8 cellular contexts compared by ENCODE assay signal in genomic region chr17:46192211-46192483, GRCh38. TPM values are rescaled to one million over a fixed set of nuclear protein-coding genes. Genes with fewer than 3 reads are reported as not detected.
A peak's percentile ranks its signal among the peaks of the same experiment; 100 is the strongest.
DNase-seq lines count a peak whose midpoint lies in the region; ATAC-seq and TF ChIP-seq lines count a peak whose summit lies in the region.

No MANE protein-coding gene starts in this region.

- H3K27ac ChIP-seq in angular gyrus (ENCODE audit: low read depth, low read length) (peak overlapping the region; percentile 99), liver (ENCODE audit: low read depth in 1 of 2, low read length in 2 of 2) (peak overlapping the region; percentile 94 to 97), tibial nerve (peak overlapping the region; percentile 100)

- no peak for DNase-seq in activated T-cell treated with anti-CD3 and anti-CD28 coated beads, Interleukin-2, amount 50 U/mL, for 24 hours
- DNase-seq in activated T-cell treated with anti-CD3 and anti-CD28 coated beads for 4 hours: no peak
- DNase-seq in tibial nerve (ENCODE audit: low spot score in 2 of 2): no peak
- DNase-seq in germinal center (ENCODE audit: low spot score): no peak
- no peak for DNase-seq in GM19240 (ENCODE audit: insufficient read length, low spot score)

- H3K36me3 ChIP-seq in liver (ENCODE audit: control insufficient read depth in 4 of 4, insufficient read depth in 3 of 4, low read depth in 1 of 4, low read length in 3 of 4): no peaks in the 10 kb centered on the region
- H3K36me3 ChIP-seq in tibial nerve: no peaks in the 10 kb centered on the region

- H3K4me1 Mint-ChIP-seq in activated T-cell treated with anti-CD3 and anti-CD28 coated beads, Interleukin-2, amount 50 U/mL, for 24 hours (ENCODE audit: low read depth): peaks cover 66% of the 10 kb centered on the region

- H3K9me3 ChIP-seq in liver (ENCODE audit: control insufficient read depth in 4 of 4, low read length in 3 of 4) (no peaks in the 10 kb centered on the region), tibial nerve (no peaks in the 10 kb centered on the region)

- H3K36me3 Mint-ChIP-seq in activated T-cell treated with anti-CD3 and anti-CD28 coated beads, Interleukin-2, amount 50 U/mL, for 24 hours (ENCODE audit: low read depth): peaks cover 26% of the 10 kb centered on the region

- no peaks in the 10 kb centered on the region for H3K27me3 ChIP-seq in liver (ENCODE audit: control insufficient read depth in 4 of 4, insufficient read depth in 4 of 4, low read length in 3 of 4)
- H3K27me3 ChIP-seq in tibial nerve: no peaks in the 10 kb centered on the region

- H3K4me3 Mint-ChIP-seq in activated T-cell treated with anti-CD3 and anti-CD28 coated beads, Interleukin-2, amount 50 U/mL, for 24 hours: peak overlapping the region; percentile 90

- peak overlapping the region; percentile 38 to 87 for H3K9ac ChIP-seq in liver (ENCODE audit: low read depth in 1 of 2, low read length in 2 of 2)

- H3K4me3 ChIP-seq in liver (ENCODE audit: low read depth in 1 of 3, low read length in 3 of 3) (peak overlapping the region; percentile 45 to 93 (median 74)), tibial nerve (peak overlapping the region; percentile 63 to 100 (median 98))

- TF ChIP-seq POLR2A in tibial nerve (IDR thresholded peaks at IDR 0.05): no peak

- WGBS in liver: under 1% methylated on average over 8 of the region's 8 CpGs
- 1 to 2% methylated on average over 8 of the region's 8 CpGs for WGBS in tibial nerve, 2 donors

- H3K27me3 Mint-ChIP-seq in activated T-cell treated with anti-CD3 and anti-CD28 coated beads, Interleukin-2, amount 50 U/mL, for 24 hours: no peaks in the 10 kb centered on the region

- ATAC-seq in HG03469 (IDR thresholded peaks at IDR 0.05; ENCODE audit: unreplicated experiment): no peak

- TF ChIP-seq RAD21 in liver (IDR thresholded peaks at IDR 0.05): no peak

- H3K4me1 ChIP-seq in liver (ENCODE audit: control insufficient read depth in 4 of 4, insufficient read depth in 4 of 4, low read length in 3 of 4): peaks cover 13 to 30% (median 24%) of the 10 kb centered on the region in 4 donors
- H3K4me1 ChIP-seq in tibial nerve: peaks cover 0 to 59% (median 41%) of the 10 kb centered on the region in 4 donors

- no peak for TF ChIP-seq EP300 in tibial nerve (IDR thresholded peaks at IDR 0.05)

- peak overlapping the region; percentile 94 for H3K27ac Mint-ChIP-seq in activated T-cell treated with anti-CD3 and anti-CD28 coated beads, Interleukin-2, amount 50 U/mL, for 24 hours

- no peak for TF ChIP-seq CTCF in liver (IDR thresholded peaks at IDR 0.05; ENCODE audit: low read depth, low read length, missing input control)
- no peak for TF ChIP-seq CTCF in tibial nerve (IDR thresholded peaks at IDR 0.05)

- no peaks in the 10 kb centered on the region for H3K9me3 Mint-ChIP-seq in activated T-cell treated with anti-CD3 and anti-CD28 coated beads, Interleukin-2, amount 50 U/mL, for 24 hours

TF ChIP-seq in liver, 16 proteins besides CTCF, POLR2A, EP300 and RAD21:
- TF ChIP-seq YY1 (IDR thresholded peaks at IDR 0.05) (no peak), FOXA1 (IDR thresholded peaks at IDR 0.05) (no peak), SP1 (IDR thresholded peaks at IDR 0.05) (no peak), JUND (IDR thresholded peaks at IDR 0.05) (no peak), NR2F2 (IDR thresholded peaks at IDR 0.05) (no peak), HNF4A (conservative IDR thresholded peaks at IDR 0.05) (no peak), FOXA2 (IDR thresholded peaks at IDR 0.05) (no peak), REST (IDR thresholded peaks at IDR 0.05) (no peak), RXRA (IDR thresholded peaks at IDR 0.05) (no peak), TAF1 (conservative IDR thresholded peaks at IDR 0.05) (no peak), GABPA (IDR thresholded peaks at IDR 0.05 in 1 of 2, conservative IDR thresholded peaks at IDR 0.05 in 1 of 2) (no peak), HNF4G (IDR thresholded peaks at IDR 0.05) (no peak), EGR1 (IDR thresholded peaks at IDR 0.05; ENCODE audit: low read depth in 2 of 2) (no peak)
- TF ChIP-seq, protein P1, sequence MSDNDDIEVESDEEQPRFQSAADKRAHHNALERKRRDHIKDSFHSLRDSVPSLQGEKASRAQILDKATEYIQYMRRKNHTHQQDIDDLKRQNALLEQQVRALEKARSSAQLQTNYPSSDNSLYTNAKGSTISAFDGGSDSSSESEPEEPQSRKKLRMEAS (IDR thresholded peaks at IDR 0.05): no peak
- TF ChIP-seq, protein P2, sequence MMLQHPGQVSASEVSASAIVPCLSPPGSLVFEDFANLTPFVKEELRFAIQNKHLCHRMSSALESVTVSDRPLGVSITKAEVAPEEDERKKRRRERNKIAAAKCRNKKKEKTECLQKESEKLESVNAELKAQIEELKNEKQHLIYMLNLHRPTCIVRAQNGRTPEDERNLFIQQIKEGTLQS (IDR thresholded peaks at IDR 0.05): no peak
- TF ChIP-seq, protein P3, sequence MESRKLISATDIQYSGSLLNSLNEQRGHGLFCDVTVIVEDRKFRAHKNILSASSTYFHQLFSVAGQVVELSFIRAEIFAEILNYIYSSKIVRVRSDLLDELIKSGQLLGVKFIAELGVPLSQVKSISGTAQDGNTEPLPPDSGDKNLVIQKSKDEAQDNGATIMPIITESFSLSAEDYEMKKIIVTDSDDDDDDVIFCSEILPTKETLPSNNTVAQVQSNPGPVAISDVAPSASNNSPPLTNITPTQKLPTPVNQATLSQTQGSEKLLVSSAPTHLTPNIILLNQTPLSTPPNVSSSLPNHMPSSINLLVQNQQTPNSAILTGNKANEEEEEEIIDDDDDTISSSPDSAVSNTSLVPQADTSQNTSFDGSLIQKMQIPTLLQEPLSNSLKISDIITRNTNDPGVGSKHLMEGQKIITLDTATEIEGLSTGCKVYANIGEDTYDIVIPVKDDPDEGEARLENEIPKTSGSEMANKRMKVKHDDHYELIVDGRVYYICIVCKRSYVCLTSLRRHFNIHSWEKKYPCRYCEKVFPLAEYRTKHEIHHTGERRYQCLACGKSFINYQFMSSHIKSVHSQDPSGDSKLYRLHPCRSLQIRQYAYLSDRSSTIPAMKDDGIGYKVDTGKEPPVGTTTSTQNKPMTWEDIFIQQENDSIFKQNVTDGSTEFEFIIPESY (IDR thresholded peaks at IDR 0.05): no peak

RNA-seq across cellular contexts. Expression of gene KANSL1, which starts 1.1 kb away (rescaled TPM):
- total RNA-seq in liver: 10 to 100 TPM; 37.5 to 86.3 TPM
- polyA plus RNA-seq in liver: 10 to 100 TPM in 1 of 2 donors, 1 to 10 TPM in 1; 5.5 to 10.5 TPM
- total RNA-seq in tibial nerve: 100 to 1,000 TPM in 2 of 4 donors, 10 to 100 TPM in 2; 91.3 to 120 (median 105) TPM
